In the genomic region with DNA sequence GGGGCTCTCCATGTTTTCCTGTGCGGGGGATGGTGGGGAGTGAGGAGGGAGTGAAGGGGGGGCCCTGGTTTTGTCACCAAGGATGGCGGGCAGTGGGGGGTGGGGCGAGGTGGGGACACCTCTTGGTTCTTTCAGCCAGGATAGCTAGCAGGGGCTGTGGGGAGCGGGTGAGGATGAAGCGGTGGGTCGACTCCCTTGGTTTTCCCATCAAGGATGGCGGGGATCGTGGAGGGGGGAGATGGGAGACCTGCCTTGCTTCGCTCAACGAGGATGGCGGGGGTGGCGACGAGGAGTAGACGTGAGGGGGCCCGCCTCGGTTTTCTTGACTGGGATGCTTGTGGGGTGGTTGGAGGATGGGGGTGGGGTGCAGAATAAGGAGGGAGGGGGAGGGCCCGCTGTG, we compare ENCODE assay signal across 8 cellular contexts. TPM values are rescaled to one million over a fixed set of nuclear protein-coding genes. Genes with fewer than 3 reads are reported as not detected.
A peak's percentile ranks its signal among the peaks of the same experiment; 100 is the strongest.
DNase-seq lines count a peak whose midpoint lies in the region; ATAC-seq lines count a peak whose summit lies in the region.

No MANE protein-coding gene starts in this region.

- peaks cover 23% of the 10 kb centered on the region for H3K4me1 Mint-ChIP-seq in T-helper 2 cell treated with Interferon-gamma antibody and Interleukin-4, amounts not matched to agents 5 μg/mL and 100 μg/mL, for 36 hours (ENCODE audit: low read depth)
- H3K4me1 Mint-ChIP-seq in activated naive CD8-positive, alpha-beta T cell treated with anti-CD3 and anti-CD28 coated beads, Interleukin-2, amount 50 U/mL, for 24 hours, result peaks cover 30% of the 10 kb centered on the region

- ATAC-seq in activated naive CD8-positive, alpha-beta T cell treated with anti-CD3 and anti-CD28 coated beads, Interleukin-2, amount 50 U/mL, for 24 hours, result no peak
- no peak for ATAC-seq in GM21360 (IDR thresholded peaks at IDR 0.05; ENCODE audit: unreplicated experiment)
- no peak for ATAC-seq in HG02840 (IDR thresholded peaks at IDR 0.05; ENCODE audit: low FRiP score, unreplicated experiment)

- H3K36me3 Mint-ChIP-seq in T-helper 2 cell treated with Interferon-gamma antibody and Interleukin-4, amounts not matched to agents 5 μg/mL and 100 μg/mL, for 36 hours (ENCODE audit: low read depth), result no peaks in the 10 kb centered on the region
- no peaks in the 10 kb centered on the region for H3K36me3 Mint-ChIP-seq in activated naive CD8-positive, alpha-beta T cell treated with anti-CD3 and anti-CD28 coated beads, Interleukin-2, amount 50 U/mL, for 24 hours (ENCODE audit: low read depth)

- peaks cover 21% of the 10 kb centered on the region for H3K27me3 Mint-ChIP-seq in T-helper 2 cell treated with Interferon-gamma antibody and Interleukin-4, amounts not matched to agents 5 μg/mL and 100 μg/mL, for 36 hours (ENCODE audit: low read depth)
- peaks cover 3% of the 10 kb centered on the region for H3K27me3 Mint-ChIP-seq in activated naive CD8-positive, alpha-beta T cell treated with anti-CD3 and anti-CD28 coated beads, Interleukin-2, amount 50 U/mL, for 24 hours

- H3K9me3 Mint-ChIP-seq in T-helper 2 cell treated with Interferon-gamma antibody and Interleukin-4, amounts not matched to agents 5 μg/mL and 100 μg/mL, for 36 hours, result no peaks in the 10 kb centered on the region
- peaks cover 5% of the 10 kb centered on the region for H3K9me3 Mint-ChIP-seq in activated naive CD8-positive, alpha-beta T cell treated with anti-CD3 and anti-CD28 coated beads, Interleukin-2, amount 50 U/mL, for 24 hours

- peak overlapping the region; percentile 17 for H3K27ac ChIP-seq in temporal lobe (ENCODE audit: low read depth, low read length)

- DNase-seq in T-helper 2 cell treated with Interferon-gamma antibody and Interleukin-4, amounts not matched to agents 5 μg/mL and 100 μg/mL, for 36 hours (ENCODE audit: low spot score), result no peak
- no peak for DNase-seq in T-helper 2 cell
- peak; percentile 3 for DNase-seq in activated naive CD8-positive, alpha-beta T cell treated with anti-CD3 and anti-CD28 coated beads, Interleukin-2, amount 50 U/mL, for 24 hours
- DNase-seq in iPS-NIHi11 (ENCODE audit: low spot score), result peak; percentile 7
- DNase-seq in central memory CD4-positive, alpha-beta T cell, result no peak

- no peak overlapping the region for H3K27ac Mint-ChIP-seq in T-helper 2 cell treated with Interferon-gamma antibody and Interleukin-4, amounts not matched to agents 5 μg/mL and 100 μg/mL, for 36 hours
- H3K27ac Mint-ChIP-seq in activated naive CD8-positive, alpha-beta T cell treated with anti-CD3 and anti-CD28 coated beads, Interleukin-2, amount 50 U/mL, for 24 hours, result no peak overlapping the region

- H3K4me3 Mint-ChIP-seq in T-helper 2 cell treated with Interferon-gamma antibody and Interleukin-4, amounts not matched to agents 5 μg/mL and 100 μg/mL, for 36 hours, result peak overlapping the region; percentile 61
- H3K4me3 Mint-ChIP-seq in activated naive CD8-positive, alpha-beta T cell treated with anti-CD3 and anti-CD28 coated beads, Interleukin-2, amount 50 U/mL, for 24 hours, result peak overlapping the region; percentile 50

RNA-seq across cellular contexts. Expression of gene FHL1, which starts 0.6 kb away (rescaled TPM):
- total RNA-seq in temporal lobe, result 94.2 TPM

Comparison
In these comparisons a context has a peak if more than half of its experiments do, and no peak if none do; other contexts are left out.
1. DNase-seq: peak in activated naive CD8-positive, alpha-beta T cell treated with anti-CD3 and anti-CD28 coated beads, Interleukin-2, amount 50 U/mL, for 24 hours (single experiment) and iPS-NIHi11 (single experiment); none in T-helper 2 cell treated with Interferon-gamma antibody and Interleukin-4, amounts not matched to agents 5 μg/mL and 100 μg/mL, for 36 hours (single experiment), T-helper 2 cell (0 of 5) and central memory CD4-positive, alpha-beta T cell (single experiment).